ENCODE assay signal across 16 cellular contexts in the genomic region with DNA sequence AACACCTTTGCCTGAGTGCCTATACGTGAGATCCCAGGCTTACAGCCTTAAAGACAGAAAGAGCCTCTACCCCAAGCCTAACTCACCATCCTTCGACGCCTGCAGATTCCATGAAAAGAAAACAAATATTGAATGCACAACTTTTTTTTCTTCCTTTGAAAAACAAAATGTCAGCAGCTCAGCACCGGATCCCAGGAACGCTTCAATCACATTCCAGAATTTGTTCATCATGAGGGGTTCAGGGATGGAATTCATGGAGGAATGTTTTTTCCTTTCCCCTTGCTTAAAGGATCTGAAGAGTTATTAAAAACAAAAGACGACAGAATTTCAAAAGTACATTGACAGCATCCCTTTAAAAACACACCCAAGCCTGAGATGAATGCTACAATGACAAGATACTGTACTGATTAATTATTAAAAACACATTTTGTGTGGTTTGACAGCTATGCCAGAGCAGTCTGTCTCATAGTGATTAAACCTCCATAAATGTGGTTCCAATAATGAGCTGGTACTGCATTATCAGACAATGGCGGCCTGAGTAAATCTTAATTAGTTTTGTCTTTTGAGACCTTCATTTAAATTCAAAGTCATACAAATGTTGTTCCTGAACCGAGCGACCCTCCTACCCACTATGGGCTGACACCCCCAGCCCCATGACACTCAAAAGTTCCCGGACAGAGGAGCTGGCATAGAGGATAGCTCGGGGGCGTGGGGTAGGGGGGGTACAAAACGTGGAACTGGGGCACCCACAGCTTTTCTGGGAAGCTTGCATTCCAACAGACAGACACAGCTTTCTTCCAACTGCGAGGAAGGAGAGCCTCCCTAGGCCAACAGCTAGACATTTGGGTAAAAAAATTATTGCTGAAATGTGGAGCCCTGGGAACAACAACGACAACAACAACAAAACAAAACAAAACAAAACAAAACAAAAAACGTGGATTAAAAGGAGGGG.
DNase-seq lines count a peak whose midpoint lies in the region; TF ChIP-seq lines count a peak whose summit lies in the region.
"Had no signal": no experiment of that assay in that cellular context is flagged by ENCODE, and none has a peak within 500 bp of the region (broad histone marks: within the 10 kb centered on the region; RNA-seq: fewer than 3 reads in every experiment).

No MANE protein-coding gene starts in this region.

- H3K36me3 Mint-ChIP-seq in chondrocyte (ENCODE audit: low read depth) (no peaks in the 10 kb centered on the region), neural crest cell (ENCODE audit: low read depth) (no peaks in the 10 kb centered on the region)
- H3K36me3 Mint-ChIP-seq: CD8-positive, alpha-beta memory T cell had no signal

- no peaks in the 10 kb centered on the region for H3K79me2 ChIP-seq in GM23248 (ENCODE audit: insufficient read depth)

- H2AFZ ChIP-seq in GM23248: peak overlapping the region; percentile 31; the same call in 1 of the 2 replicates

- H3K27ac ChIP-seq in GM23248: no peak overlapping the region
- no peak overlapping the region for H3K27ac ChIP-seq in ovary
- no peak overlapping the region for H3K27ac ChIP-seq in sigmoid colon

- no peak for TF ChIP-seq POLR2A in ovary (IDR thresholded peaks at IDR 0.05)
- no peak for TF ChIP-seq POLR2A in sigmoid colon (IDR thresholded peaks at IDR 0.05)

- no peaks in the 10 kb centered on the region for H3K36me3 ChIP-seq in GM23248 (ENCODE audit: low read depth)
- H3K36me3 ChIP-seq in ovary: no peaks in the 10 kb centered on the region
- H3K36me3 ChIP-seq in sigmoid colon: no peaks in the 10 kb centered on the region

- H3K9me3 ChIP-seq in GM23248 (ENCODE audit: low read depth) (no peaks in the 10 kb centered on the region), ovary (no peaks in the 10 kb centered on the region), sigmoid colon (no peaks in the 10 kb centered on the region)

- intact Hi-C loops in ovary (cut with DNase I): no loop called here
- intact Hi-C loops in sigmoid colon (cut with DNase I): no loop called here

- H3K9me3 Mint-ChIP-seq in chondrocyte (ENCODE audit: low read depth) (no peaks in the 10 kb centered on the region), neural crest cell (no peaks in the 10 kb centered on the region)
- H3K9me3 Mint-ChIP-seq: CD8-positive, alpha-beta memory T cell had no signal

- H3K27ac Mint-ChIP-seq in chondrocyte (ENCODE audit: unreplicated experiment) (peak overlapping the region; percentile 68), neural crest cell (ENCODE audit: unreplicated experiment) (peak overlapping the region; percentile 59)
- H3K27ac Mint-ChIP-seq: CD8-positive, alpha-beta memory T cell had no signal

- H3K4me3 ChIP-seq in GM23248: peak overlapping the region; percentile 20; the same call in 1 of the 2 replicates
- no peak overlapping the region for H3K4me3 ChIP-seq in ovary
- H3K4me3 ChIP-seq in sigmoid colon: no peak overlapping the region

- in situ Hi-C loops in GM23248 (cut with MboI): no loop called here

- 11% methylated on average over 16 of the region's 16 CpGs for WGBS in GM23248 (ENCODE audit: low coverage in 1 of 2, low lambda C conversion rate in 2 of 2, missing lambda C conversion rate in 2 of 2), 2 experiments
- 70 to 79% (median 70%) methylated on average over 16 of the region's 16 CpGs for WGBS in ovary, 3 donors
- WGBS in sigmoid colon, 2 donors: 78 to 83% methylated on average over 16 of the region's 16 CpGs

- no peaks in the 10 kb centered on the region for H3K27me3 Mint-ChIP-seq in chondrocyte (ENCODE audit: low read depth)
- H3K27me3 Mint-ChIP-seq in neural crest cell (ENCODE audit: low read depth): peaks cover 5% of the 10 kb centered on the region

- no peak overlapping the region for H3K9ac ChIP-seq in GM23248

- H3K4me2 ChIP-seq in GM23248 (ENCODE audit: unreplicated experiment): peak overlapping the region; percentile 59

- DNase-seq in AG08395 (ENCODE audit: low spot score): peak; percentile 49
- DNase-seq in GM23248: peak; percentile 62
- no peak for DNase-seq in chondrocyte (ENCODE audit: low spot score)
- no peak for DNase-seq in neural crest cell (ENCODE audit: low read depth, low spot score)
- DNase-seq in ovary: no peak
- DNase-seq in NCI-H82 (lab: John Stamatoyannopoulos, UW): no peak
- no peak for DNase-seq in activated gamma-delta T cell treated with Interleukin-2 at 50 U/mL for 16 hours
- no peak for DNase-seq in sigmoid colon
- DNase-seq: ACHN; CD8-positive, alpha-beta memory T cell; DMS 273 treated with DMSO at 0.1 percent for 48 hours; GOT3; NCI-H1436; NCI-H2081; NCI-H345; NCI-H69 had no signal

- peaks cover 43% of the 10 kb centered on the region for H3K4me1 Mint-ChIP-seq in chondrocyte (ENCODE audit: low read depth)
- peaks cover 12% of the 10 kb centered on the region for H3K4me1 Mint-ChIP-seq in neural crest cell
- H3K4me1 Mint-ChIP-seq: CD8-positive, alpha-beta memory T cell had no signal

- peaks cover 30% of the 10 kb centered on the region for H3K4me1 ChIP-seq in GM23248 (ENCODE audit: insufficient read depth)
- no peaks in the 10 kb centered on the region for H3K4me1 ChIP-seq in ovary (ENCODE audit: insufficient read depth)
- H3K4me1 ChIP-seq in sigmoid colon: peaks cover 0 to 18% (median 17%) of the 10 kb centered on the region in 4 donors

- H3K27me3 ChIP-seq in GM23248 (replicated peaks; ENCODE audit: insufficient read depth): no peaks in the 10 kb centered on the region
- no peaks in the 10 kb centered on the region for H3K27me3 ChIP-seq in ovary
- H3K27me3 ChIP-seq in sigmoid colon: peaks cover 0 to 10% (median 0%) of the 10 kb centered on the region in 3 donors

- TF ChIP-seq EP300 in ovary (IDR thresholded peaks at IDR 0.05): no peak
- TF ChIP-seq EP300 in sigmoid colon (IDR thresholded peaks at IDR 0.05): no peak

- TF ChIP-seq CTCF in chondrocyte (IDR thresholded peaks at IDR 0.05) (no peak), neural crest cell (conservative IDR thresholded peaks at IDR 0.05) (no peak), ovary (IDR thresholded peaks at IDR 0.05) (no peak), sigmoid colon (IDR thresholded peaks at IDR 0.05) (no peak)

- no peak overlapping the region for H3K4me3 Mint-ChIP-seq in chondrocyte (ENCODE audit: unreplicated experiment)
- H3K4me3 Mint-ChIP-seq in neural crest cell: no peak overlapping the region

- H3F3A ChIP-seq in GM23248 (ENCODE audit: insufficient read depth): peaks cover 22% of the 10 kb centered on the region

- H3K9me2 ChIP-seq in GM23248 (ENCODE audit: insufficient read depth): no peaks in the 10 kb centered on the region

- no peaks in the 10 kb centered on the region for H4K20me1 ChIP-seq in GM23248 (ENCODE audit: insufficient read depth)

Comparison
In these comparisons a context has a peak if more than half of its experiments do, and no peak if none do; other contexts are left out.
1. DNase-seq: peak in AG08395 (single experiment) and GM23248 (single experiment); none in chondrocyte (single experiment), neural crest cell (single experiment), ovary (0 of 5), NCI-H82 (single experiment), activated gamma-delta T cell treated with Interleukin-2 at 50 U/mL for 16 hours (single experiment) and sigmoid colon (single experiment).